ENCODE assay signal across 8 cellular contexts in the genomic region with DNA sequence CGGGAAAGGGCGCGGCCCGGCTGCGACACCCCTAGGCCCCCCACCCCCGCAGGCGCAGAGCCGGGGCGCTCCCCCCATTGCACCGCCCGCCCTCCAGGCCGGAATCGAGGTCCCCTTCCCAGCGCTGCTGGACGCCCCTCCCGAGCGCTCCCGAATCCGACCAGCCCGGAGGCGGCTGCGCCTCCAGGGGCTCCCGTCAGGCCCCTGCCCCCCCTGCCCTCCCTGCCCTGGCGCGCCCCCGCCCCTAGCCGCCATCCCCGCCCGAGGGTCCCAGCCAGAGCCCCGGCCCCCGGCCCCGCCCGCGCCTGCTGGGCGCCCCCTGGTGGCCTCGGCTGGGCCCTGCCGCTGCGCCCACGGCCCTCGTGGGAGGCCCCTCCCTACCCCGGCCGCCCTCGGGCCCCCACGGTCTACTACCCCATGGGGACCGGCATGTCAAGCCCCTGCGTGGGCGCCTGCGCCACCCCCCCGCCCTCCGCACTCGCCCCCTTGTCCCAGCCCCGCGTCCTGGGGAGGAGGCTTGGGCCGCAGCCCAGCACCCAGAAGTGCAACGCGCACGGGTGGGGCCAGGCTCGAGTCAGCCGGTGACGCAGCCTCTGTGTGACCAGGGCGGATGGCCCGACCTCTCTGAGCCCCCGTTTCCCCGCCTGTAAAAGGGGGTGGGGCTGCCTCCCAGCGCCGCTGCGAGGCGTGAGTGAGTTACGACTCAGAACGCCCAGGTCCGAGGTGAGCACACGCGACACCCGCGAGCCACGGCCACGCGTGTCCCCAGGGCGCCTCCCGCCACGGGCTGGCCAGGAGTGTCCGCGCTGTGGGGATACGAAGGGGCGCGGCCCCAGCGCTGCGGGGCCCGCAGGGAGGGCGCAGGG.
A peak's percentile ranks its signal among the peaks of the same experiment; 100 is the strongest.
DNase-seq lines count a peak whose midpoint lies in the region; ATAC-seq, FAIRE-seq and TF ChIP-seq lines count a peak whose summit lies in the region.

No MANE protein-coding gene starts in this region.

- no peak overlapping the region for H3K27ac Mint-ChIP-seq in activated CD4-positive, alpha-beta T cell treated with anti-CD3 and anti-CD28 coated beads for 36 hours

- H3K79me2 ChIP-seq in HepG2 (ENCODE audit: insufficient read depth, low read length): no peaks in the 10 kb centered on the region

- FAIRE-seq in HepG2 (lab: Jason Lieb, UNC): no peak

- peak; percentile 82 for TF ChIP-seq CTCF in LNCAP (IDR thresholded peaks at IDR 0.05)
- TF ChIP-seq CTCF in colonic mucosa (IDR thresholded peaks at IDR 0.05): peak; percentile 56
- TF ChIP-seq CTCF in HepG2 (CRISPR knock-in tag; IDR thresholded peaks at IDR 0.05): peak; percentile 40; the same call in 1 of the 2 replicates

- CTCF ChIA-PET in activated CD4-positive, alpha-beta T cell treated with anti-CD3 and anti-CD28 coated beads for 36 hours (lab: Charles Lee): interaction anchor here (0.6 to 0.8 kb wide), 2 partner anchors 35 to 276 kb away, joined by 3 read pairs; no protein-coding TSS in a partner anchor
- CTCF ChIA-PET in HepG2 (lab: Yijun Ruan, JAX; ENCODE audit: low intra/inter-chr PET ratio, low total read pairs): no interaction called here

- POLR2A ChIA-PET in activated CD4-positive, alpha-beta T cell treated with anti-CD3 and anti-CD28 coated beads for 36 hours (lab: Charles Lee): no interaction called here
- POLR2A ChIA-PET in HepG2 (lab: Yijun Ruan, JAX): no interaction called here

- no peak overlapping the region for H2AFZ ChIP-seq in HepG2 (ENCODE audit: low read length)

- in situ Hi-C loops in HepG2 (cut with HindIII; ENCODE audit: extremely low pct_ligation_motif_present, low pct_unique_long_range_greater_than_20kb): no loop called here

- H3K4me2 ChIP-seq in HepG2 (ENCODE audit: low read depth, low read length): peak overlapping the region; percentile 74

- H3K27ac ChIP-seq in colonic mucosa (peak overlapping the region; percentile 72), HepG2 (ENCODE audit: extremely low read length, insufficient read depth, low read length) (no peak overlapping the region)

- H3K4me1 ChIP-seq in colonic mucosa: no peaks in the 10 kb centered on the region
- peaks cover 7% of the 10 kb centered on the region; the same call in 1 of the 2 replicates for H3K4me1 ChIP-seq in HepG2 (ENCODE audit: insufficient read depth, low read length)

- no peak for TF ChIP-seq RAD21 in HepG2 (CRISPR knock-in tag; IDR thresholded peaks at IDR 0.05)

- no TSS peak for BruUV-seq in HepG2 (replicated peaks; lab: Mats Ljungman, UMichigan)

- H3K9ac ChIP-seq in colonic mucosa (ENCODE audit: low read depth in 2 of 2, low read length in 2 of 2): peak overlapping the region in 1 of 2 donors; percentile 72
- no peak overlapping the region for H3K9ac ChIP-seq in HepG2 (ENCODE audit: insufficient read depth, low read depth, low read length)

- peak; percentile 85 for DNase-seq in activated CD4-positive, alpha-beta T cell treated with anti-CD3 and anti-CD28 coated beads for 36 hours
- peak; percentile 80 for DNase-seq in colonic mucosa
- no peak for DNase-seq in HepG2 (ENCODE audit: low spot score)
- peak; percentile 31 to 68 (median 42) for DNase-seq in stimulated activated CD4-positive, alpha-beta T cell treated with anti-CD3 and anti-CD28 coated beads, TNF-alpha, amount 100 ng/mL, for 1 hour (ENCODE audit: low read depth in 3 of 3, low spot score in 1 of 3)
- no peak for DNase-seq in NCI-H146 (lab: John Stamatoyannopoulos, UW)

- H3K36me3 Mint-ChIP-seq in activated CD4-positive, alpha-beta T cell treated with anti-CD3 and anti-CD28 coated beads for 36 hours (ENCODE audit: low read depth): no peaks in the 10 kb centered on the region

- H3K27me3 ChIP-seq in colonic mucosa: no peaks in the 10 kb centered on the region
- H3K27me3 ChIP-seq in HepG2 (ENCODE audit: control insufficient read depth in 1 of 2, insufficient read depth in 2 of 2, low read length in 2 of 2): peaks cover 18 to 52% of the 10 kb centered on the region in 2 experiments; a peak in 4 of 5 replicates

- H3K4me3 ChIP-seq in GM08714 (ENCODE audit: low read length) (peak overlapping the region; percentile 33; the same call in 1 of the 2 replicates), colonic mucosa (peak overlapping the region; percentile 50), HepG2 (replicated peaks in 1 of 3; ENCODE audit: insufficient read depth in 1 of 3, low read depth in 2 of 3, low read length in 3 of 3) (peak overlapping the region; percentile 37 to 70 (median 46); a peak in 4 of 6 replicates)

- H3K4me3 Mint-ChIP-seq in activated CD4-positive, alpha-beta T cell treated with anti-CD3 and anti-CD28 coated beads for 36 hours: peak overlapping the region; percentile 60

- H3K36me3 ChIP-seq in colonic mucosa (no peaks in the 10 kb centered on the region), HepG2 (replicated peaks in 1 of 2; ENCODE audit: control insufficient read depth in 1 of 2, insufficient read depth in 2 of 2, low read length in 2 of 2) (no peaks in the 10 kb centered on the region)

- H3K9me3 ChIP-seq in colonic mucosa (no peaks in the 10 kb centered on the region), HepG2 (ENCODE audit: low read length) (no peaks in the 10 kb centered on the region)

- intact Hi-C loops in activated CD4-positive, alpha-beta T cell treated with anti-CD3 and anti-CD28 coated beads for 36 hours (cut with DNase I, micrococcal nuclease): loop anchor here in 1 of 2 experiments (1.0 to 2.0 kb wide), 5 partner anchors 13 to 1495 kb away; partner anchors contain the start of genes DGKQ, HTT, HTT-AS and MAEA
- intact Hi-C loops in colonic mucosa (cut with DNase I): no loop called here
- intact Hi-C loops in HepG2 (cut with micrococcal nuclease; ENCODE audit: unreplicated experiment): no loop called here

- no peaks in the 10 kb centered on the region for H4K20me1 ChIP-seq in HepG2 (ENCODE audit: insufficient read depth, low read length)

- H3K4me1 Mint-ChIP-seq in activated CD4-positive, alpha-beta T cell treated with anti-CD3 and anti-CD28 coated beads for 36 hours: peaks cover 4% of the 10 kb centered on the region

- H3K9me3 Mint-ChIP-seq in activated CD4-positive, alpha-beta T cell treated with anti-CD3 and anti-CD28 coated beads for 36 hours (ENCODE audit: low read depth): no peaks in the 10 kb centered on the region

- TF ChIP-seq POLR2A in HepG2 (IDR thresholded peaks at IDR 0.05; ENCODE audit: insufficient read depth in 1 of 2, low read depth in 2 of 2, low read length in 2 of 2): no peak

- 6% methylated on average over 14 of the region's 90 CpGs for WGBS in HepG2 (ENCODE audit: low lambda C conversion rate)

- no peaks in the 10 kb centered on the region for H3K27me3 Mint-ChIP-seq in activated CD4-positive, alpha-beta T cell treated with anti-CD3 and anti-CD28 coated beads for 36 hours

- no peak for TF ChIP-seq EP300 in HepG2 (IDR thresholded peaks at IDR 0.05; ENCODE audit: low read depth in 2 of 2, low read length in 2 of 2)
- TF ChIP-seq EP300 in HepG2 (CRISPR knock-in tag; IDR thresholded peaks at IDR 0.05; ENCODE audit: borderline replicate concordance): no peak

- ATAC-seq in activated CD4-positive, alpha-beta T cell treated with anti-CD3 and anti-CD28 coated beads for 36 hours: peak; percentile 54
- ATAC-seq in HepG2 (peak; percentile 41), GM21423 (IDR thresholded peaks at IDR 0.05; ENCODE audit: unreplicated experiment) (no peak)

TF ChIP-seq in HepG2, 621 proteins besides CTCF, POLR2A, EP300 and RAD21 (continues in another document):
- TF ChIP-seq ZNF569 (CRISPR knock-in tag; IDR thresholded peaks at IDR 0.05; ENCODE audit: borderline replicate concordance) (no peak), SMYD3 (CRISPR knock-in tag; IDR thresholded peaks at IDR 0.05) (no peak), STAT5B (CRISPR knock-in tag; IDR thresholded peaks at IDR 0.05) (no peak), NRL (CRISPR knock-in tag; IDR thresholded peaks at IDR 0.05; ENCODE audit: borderline replicate concordance) (peak; percentile 39; the same call in 1 of the 2 replicates), ZFYVE20 (CRISPR knock-in tag; IDR thresholded peaks at IDR 0.05; ENCODE audit: borderline replicate concordance, low read depth) (no peak), DPF2 (CRISPR knock-in tag; IDR thresholded peaks at IDR 0.05; ENCODE audit: borderline replicate concordance, low read depth) (no peak), BORCS8-MEF2B (CRISPR knock-in tag; IDR thresholded peaks at IDR 0.05) (no peak), ZNF772 (CRISPR knock-in tag; IDR thresholded peaks at IDR 0.05) (no peak), HHEX (CRISPR knock-in tag; IDR thresholded peaks at IDR 0.05) (no peak), ZNF225 (CRISPR knock-in tag; IDR thresholded peaks at IDR 0.05) (no peak)
- TF ChIP-seq, protein P1, sequence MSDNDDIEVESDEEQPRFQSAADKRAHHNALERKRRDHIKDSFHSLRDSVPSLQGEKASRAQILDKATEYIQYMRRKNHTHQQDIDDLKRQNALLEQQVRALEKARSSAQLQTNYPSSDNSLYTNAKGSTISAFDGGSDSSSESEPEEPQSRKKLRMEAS (IDR thresholded peaks at IDR 0.05): 0 out of 2 replicates have a peak, but pooled peaks have one; percentile 11
- TF ChIP-seq, protein P2, sequence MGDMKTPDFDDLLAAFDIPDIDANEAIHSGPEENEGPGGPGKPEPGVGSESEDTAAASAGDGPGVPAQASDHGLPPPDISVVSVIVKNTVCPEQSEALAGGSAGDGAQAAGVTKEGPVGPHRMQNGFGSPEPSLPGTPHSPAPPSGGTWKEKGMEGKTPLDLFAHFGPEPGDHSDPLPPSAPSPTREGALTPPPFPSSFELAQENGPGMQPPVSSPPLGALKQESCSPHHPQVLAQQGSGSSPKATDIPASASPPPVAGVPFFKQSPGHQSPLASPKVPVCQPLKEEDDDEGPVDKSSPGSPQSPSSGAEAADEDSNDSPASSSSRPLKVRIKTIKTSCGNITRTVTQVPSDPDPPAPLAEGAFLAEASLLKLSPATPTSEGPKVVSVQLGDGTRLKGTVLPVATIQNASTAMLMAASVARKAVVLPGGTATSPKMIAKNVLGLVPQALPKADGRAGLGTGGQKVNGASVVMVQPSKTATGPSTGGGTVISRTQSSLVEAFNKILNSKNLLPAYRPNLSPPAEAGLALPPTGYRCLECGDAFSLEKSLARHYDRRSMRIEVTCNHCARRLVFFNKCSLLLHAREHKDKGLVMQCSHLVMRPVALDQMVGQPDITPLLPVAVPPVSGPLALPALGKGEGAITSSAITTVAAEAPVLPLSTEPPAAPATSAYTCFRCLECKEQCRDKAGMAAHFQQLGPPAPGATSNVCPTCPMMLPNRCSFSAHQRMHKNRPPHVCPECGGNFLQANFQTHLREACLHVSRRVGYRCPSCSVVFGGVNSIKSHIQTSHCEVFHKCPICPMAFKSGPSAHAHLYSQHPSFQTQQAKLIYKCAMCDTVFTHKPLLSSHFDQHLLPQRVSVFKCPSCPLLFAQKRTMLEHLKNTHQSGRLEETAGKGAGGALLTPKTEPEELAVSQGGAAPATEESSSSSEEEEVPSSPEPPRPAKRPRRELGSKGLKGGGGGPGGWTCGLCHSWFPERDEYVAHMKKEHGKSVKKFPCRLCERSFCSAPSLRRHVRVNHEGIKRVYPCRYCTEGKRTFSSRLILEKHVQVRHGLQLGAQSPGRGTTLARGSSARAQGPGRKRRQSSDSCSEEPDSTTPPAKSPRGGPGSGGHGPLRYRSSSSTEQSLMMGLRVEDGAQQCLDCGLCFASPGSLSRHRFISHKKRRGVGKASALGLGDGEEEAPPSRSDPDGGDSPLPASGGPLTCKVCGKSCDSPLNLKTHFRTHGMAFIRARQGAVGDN (CRISPR knock-in tag; IDR thresholded peaks at IDR 0.05): peak; percentile 43; the same call in 1 of the 2 replicates

Comparison
In these comparisons a context has a peak if more than half of its experiments do, and no peak if none do; other contexts are left out.
1. DNase-seq: peak in activated CD4-positive, alpha-beta T cell treated with anti-CD3 and anti-CD28 coated beads for 36 hours (single experiment), colonic mucosa (single experiment) and stimulated activated CD4-positive, alpha-beta T cell treated with anti-CD3 and anti-CD28 coated beads, TNF-alpha, amount 100 ng/mL, for 1 hour (3 of 3); none in HepG2 (single experiment) and NCI-H146 (single experiment).
2. Peak in every context shown above with its lines, with median percentiles within 50 percentile points of each other: H3K4me3 ChIP-seq and CTCF ChIP-seq.